Comparison of ENCODE assay signal across 23 cellular contexts in the genomic region with DNA sequence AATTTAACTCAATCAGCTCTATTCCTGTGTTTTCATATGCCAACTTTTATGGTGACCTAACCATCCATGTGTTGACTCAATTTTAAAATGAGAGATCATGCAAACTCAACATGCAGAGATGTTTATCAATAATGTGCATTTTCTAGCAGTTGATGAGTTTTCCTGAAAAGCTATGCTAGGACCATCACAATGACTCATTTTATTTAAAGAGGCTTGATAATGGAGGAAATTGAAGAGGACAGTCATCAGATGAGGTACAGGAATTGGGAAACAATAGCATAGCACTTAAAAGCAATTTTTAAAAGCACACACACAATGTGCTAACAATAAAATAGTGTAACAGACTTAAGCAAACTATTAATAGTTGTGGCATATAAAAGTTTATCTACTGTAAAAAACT.
"Had no signal": no experiment of that assay in that cellular context is flagged by ENCODE, and none has a peak within 500 bp of the region (broad histone marks: within the 10 kb centered on the region; RNA-seq: fewer than 3 reads in every experiment).

No MANE protein-coding gene starts in this region.

- FAIRE-seq: kidney had no signal

- H3K36me3 ChIP-seq: right atrium auricular region, thoracic aorta, WERI-Rb-1 had no signal

- ATAC-seq: activated CD8-positive, alpha-beta memory T cell treated with anti-CD3 and anti-CD28 coated beads, Interleukin-2, amount 10 ng/mL, durations not matched to agents 7 days and 5 days; activated CD8-positive, alpha-beta T cell treated with anti-CD3 and anti-CD28 coated beads for 36 hours; activated naive CD8-positive, alpha-beta T cell treated with anti-CD3 and anti-CD28 coated beads, Interleukin-2, amount 50 U/mL, for 24 hours; effector memory CD8-positive, alpha-beta T cell; foreskin keratinocyte; left lobe of liver; naive thymus-derived CD8-positive, alpha-beta T cell; T-cell had no signal

- H3K9me3 ChIP-seq: esophagus squamous epithelium, right atrium auricular region, spleen, thoracic aorta had no signal

- DNase-seq: activated CD4-positive, alpha-beta T cell treated with anti-CD3 and anti-CD28 coated beads, Interleukin-2, amount 10 ng/mL, durations not matched to agents 7 days and 5 days; activated CD4-positive, CD25-positive, alpha-beta regulatory T cell treated with anti-CD3 and anti-CD28 coated beads, Interleukin-2, amount 50 U/mL, for 72 hours; activated CD8-positive, alpha-beta memory T cell treated with anti-CD3 and anti-CD28 coated beads, Interleukin-2, amount 10 ng/mL, durations not matched to agents 7 days and 5 days; activated CD8-positive, alpha-beta T cell treated with anti-CD3 and anti-CD28 coated beads for 36 hours; activated gamma-delta T cell; activated naive CD4-positive, alpha-beta T cell treated with anti-CD3 and anti-CD28 coated beads, Interleukin-2, amount 50 U/mL, for 16 hours; activated naive CD8-positive, alpha-beta T cell treated with anti-CD3 and anti-CD28 coated beads, Interleukin-2, amount 50 U/mL, for 24 hours; dorsolateral prefrontal cortex; effector memory CD8-positive, alpha-beta T cell; esophagus squamous epithelium; foreskin keratinocyte; kidney; naive thymus-derived CD8-positive, alpha-beta T cell; spleen; stimulated activated CD4-positive, alpha-beta T cell treated with anti-CD3 and anti-CD28 coated beads, Interleukin-4, amount 100 ng/mL, for 1 hour; stimulated activated naive CD4-positive, alpha-beta T cell treated with Interleukin-2 at 50 U/mL for 16 hours; T-cell; WERI-Rb-1 had no signal

- H3K4me3 ChIP-seq: cardiac muscle cell, esophagus squamous epithelium, lung, right atrium auricular region, spleen, thoracic aorta had no signal

- H3K27ac ChIP-seq: cardiac muscle cell, dorsolateral prefrontal cortex, esophagus squamous epithelium, foreskin keratinocyte, right atrium auricular region, spleen, thoracic aorta, WERI-Rb-1 had no signal

- H3K27me3 ChIP-seq: cardiac muscle cell, dorsolateral prefrontal cortex, esophagus squamous epithelium, foreskin keratinocyte, right atrium auricular region, spleen had no signal

- H3K4me1 ChIP-seq: esophagus squamous epithelium, foreskin keratinocyte, right atrium auricular region had no signal
